ENCODE assay signal across 16 cellular contexts in genomic region chr18:48356909-48357631, GRCh38. TPM values are rescaled to one million over a fixed set of nuclear protein-coding genes. Genes with fewer than 3 reads are reported as not detected.
DNase-seq lines count a peak whose midpoint lies in the region; ATAC-seq and TF ChIP-seq lines count a peak whose summit lies in the region.
"Had no signal": no experiment of that assay in that cellular context is flagged by ENCODE, and none has a peak within 500 bp of the region (broad histone marks: within the 10 kb centered on the region; RNA-seq: fewer than 3 reads in every experiment).

No MANE protein-coding gene starts in this region.

- peak in 1 of 2 donors; percentile 18 for TF ChIP-seq POLR2A in thyroid gland (IDR thresholded peaks at IDR 0.05)

- WGBS in thyroid gland, 2 donors = 42% methylated on average over 11 of the region's 11 CpGs

- H3K9me2 ChIP-seq in MM.1S (replicated peaks; ENCODE audit: insufficient read depth, low read length) = no peaks in the 10 kb centered on the region

- H3K36me3 ChIP-seq in thyroid gland (no peaks in the 10 kb centered on the region), MM.1S (replicated peaks; ENCODE audit: insufficient read depth, low read length) (no peaks in the 10 kb centered on the region)
- H3K36me3 ChIP-seq: adrenal gland, esophagus muscularis mucosa had no signal

- H3K79me2 ChIP-seq in MM.1S (ENCODE audit: low read length) = no peaks in the 10 kb centered on the region

- CTCF ChIA-PET in activated CD8-positive, alpha-beta memory T cell treated with anti-CD3 and anti-CD28 coated beads, Interleukin-2, amount 10 ng/mL, durations not matched to agents 7 days and 5 days (lab: Charles Lee) = no interaction called here

- no peaks in the 10 kb centered on the region for H3K36me3 Mint-ChIP-seq in activated CD8-positive, alpha-beta memory T cell treated with anti-CD3 and anti-CD28 coated beads, Interleukin-2, amount 10 ng/mL, durations not matched to agents 7 days and 5 days
- H3K36me3 Mint-ChIP-seq in natural killer cell treated with Interleukin-12 subunit alpha and Interleukin-12 subunit beta and Interleukin-15 and Interleukin-18, amount 100 ng/mL, for 72 hours = no peaks in the 10 kb centered on the region

- H3K4me3 ChIP-seq in thyroid gland (replicated peaks in 1 of 3) (no peak overlapping the region), MM.1S (ENCODE audit: low read length) (no peak overlapping the region)
- H3K4me3 ChIP-seq: adrenal gland, esophagus muscularis mucosa had no signal

- no peaks in the 10 kb centered on the region for H3K4me1 Mint-ChIP-seq in activated CD8-positive, alpha-beta memory T cell treated with anti-CD3 and anti-CD28 coated beads, Interleukin-2, amount 10 ng/mL, durations not matched to agents 7 days and 5 days
- no peaks in the 10 kb centered on the region for H3K4me1 Mint-ChIP-seq in natural killer cell treated with Interleukin-12 subunit alpha and Interleukin-12 subunit beta and Interleukin-15 and Interleukin-18, amount 100 ng/mL, for 72 hours (ENCODE audit: low read depth in 2 of 2)

- ATAC-seq in activated CD8-positive, alpha-beta memory T cell treated with anti-CD3 and anti-CD28 coated beads, Interleukin-2, amount 10 ng/mL, durations not matched to agents 7 days and 5 days = no peak
- no peak for ATAC-seq in natural killer cell treated with Interleukin-12 subunit alpha and Interleukin-12 subunit beta and Interleukin-15 and Interleukin-18, amount 100 ng/mL, for 72 hours
- ATAC-seq: HCT116, PC-3 had no signal

- H3K27me3 Mint-ChIP-seq in activated CD8-positive, alpha-beta memory T cell treated with anti-CD3 and anti-CD28 coated beads, Interleukin-2, amount 10 ng/mL, durations not matched to agents 7 days and 5 days = peaks cover 12% of the 10 kb centered on the region
- H3K27me3 Mint-ChIP-seq in natural killer cell treated with Interleukin-12 subunit alpha and Interleukin-12 subunit beta and Interleukin-15 and Interleukin-18, amount 100 ng/mL, for 72 hours = peaks cover 17 to 19% of the 10 kb centered on the region in 2 donors

- H3K4me1 ChIP-seq in thyroid gland (peaks cover 22 to 40% of the 10 kb centered on the region in 2 donors), MM.1S (ENCODE audit: low read length) (no peaks in the 10 kb centered on the region)

- H3K4me3 Mint-ChIP-seq in activated CD8-positive, alpha-beta memory T cell treated with anti-CD3 and anti-CD28 coated beads, Interleukin-2, amount 10 ng/mL, durations not matched to agents 7 days and 5 days = no peak overlapping the region
- no peak overlapping the region for H3K4me3 Mint-ChIP-seq in natural killer cell treated with Interleukin-12 subunit alpha and Interleukin-12 subunit beta and Interleukin-15 and Interleukin-18, amount 100 ng/mL, for 72 hours
- H3K4me3 Mint-ChIP-seq: activated T-cell treated with anti-CD3 and anti-CD28 coated beads, Interleukin-2, amount 50 U/mL, for 24 hours had no signal

- H3K4me2 ChIP-seq in MM.1S (ENCODE audit: low read depth, low read length) = no peak overlapping the region

- H3K9me3 ChIP-seq in thyroid gland (no peaks in the 10 kb centered on the region), MM.1S (replicated peaks; ENCODE audit: insufficient read depth, low read length) (no peaks in the 10 kb centered on the region)
- H3K9me3 ChIP-seq: adrenal gland, esophagus muscularis mucosa had no signal

- H3F3A ChIP-seq in MM.1S (ENCODE audit: insufficient read depth, low read length) = no peaks in the 10 kb centered on the region

- H3K27ac ChIP-seq in VCaP (peak overlapping the region; percentile 76), thyroid gland (peak overlapping the region; percentile 67 to 79 (median 73)), MM.1S (ENCODE audit: low read length) (no peak overlapping the region)
- H3K27ac ChIP-seq: esophagus muscularis mucosa had no signal

- H2AFZ ChIP-seq in MM.1S (ENCODE audit: low read length) = no peak overlapping the region

- peak; percentile 32 for DNase-seq in activated CD8-positive, alpha-beta memory T cell treated with anti-CD3 and anti-CD28 coated beads for 24 hours
- DNase-seq in activated CD8-positive, alpha-beta memory T cell treated with anti-CD3 and anti-CD28 coated beads, Interleukin-2, amount 10 ng/mL, durations not matched to agents 7 days and 5 days = no peak
- DNase-seq in kidney tubule cell (ENCODE audit: low spot score) = peak; percentile 11
- DNase-seq in thyroid gland = peak; percentile 73 to 77
- DNase-seq in MM.1S = no peak
- no peak for DNase-seq in mucosa of gallbladder (ENCODE audit: low spot score)
- no peak for DNase-seq in natural killer cell treated with Interleukin-12 subunit alpha and Interleukin-12 subunit beta and Interleukin-15 and Interleukin-18, amount 100 ng/mL, for 72 hours (ENCODE audit: low spot score)
- DNase-seq: activated T-cell treated with anti-CD3 and anti-CD28 coated beads, Interleukin-2, amount 50 U/mL, for 24 hours; cortex of kidney; hypothalamus; PC-3 had no signal

- intact Hi-C loops in thyroid gland (cut with DNase I) = no loop called here

- H3K9ac ChIP-seq in MM.1S (ENCODE audit: low read length) = no peak overlapping the region

- no peaks in the 10 kb centered on the region for H4K20me1 ChIP-seq in MM.1S (ENCODE audit: insufficient read depth, low read length)

- TF ChIP-seq CTCF in VCaP (conservative IDR thresholded peaks at IDR 0.05) (no peak), thyroid gland (IDR thresholded peaks at IDR 0.05) (no peak), MM.1S (IDR thresholded peaks at IDR 0.05; ENCODE audit: low read length) (no peak)

- no peak overlapping the region for H3K27ac Mint-ChIP-seq in activated CD8-positive, alpha-beta memory T cell treated with anti-CD3 and anti-CD28 coated beads, Interleukin-2, amount 10 ng/mL, durations not matched to agents 7 days and 5 days
- H3K27ac Mint-ChIP-seq in natural killer cell treated with Interleukin-12 subunit alpha and Interleukin-12 subunit beta and Interleukin-15 and Interleukin-18, amount 100 ng/mL, for 72 hours = no peak overlapping the region
- H3K27ac Mint-ChIP-seq: activated T-cell treated with anti-CD3 and anti-CD28 coated beads, Interleukin-2, amount 50 U/mL, for 24 hours had no signal

- no peaks in the 10 kb centered on the region for H3K27me3 ChIP-seq in thyroid gland
- H3K27me3 ChIP-seq in MM.1S (replicated peaks; ENCODE audit: insufficient read depth, low read length) = no peaks in the 10 kb centered on the region
- H3K27me3 ChIP-seq: adrenal gland, esophagus muscularis mucosa had no signal

- no peaks in the 10 kb centered on the region for H3K9me3 Mint-ChIP-seq in activated CD8-positive, alpha-beta memory T cell treated with anti-CD3 and anti-CD28 coated beads, Interleukin-2, amount 10 ng/mL, durations not matched to agents 7 days and 5 days (ENCODE audit: low read depth)
- no peaks in the 10 kb centered on the region for H3K9me3 Mint-ChIP-seq in natural killer cell treated with Interleukin-12 subunit alpha and Interleukin-12 subunit beta and Interleukin-15 and Interleukin-18, amount 100 ng/mL, for 72 hours
- H3K9me3 Mint-ChIP-seq: activated T-cell treated with anti-CD3 and anti-CD28 coated beads, Interleukin-2, amount 50 U/mL, for 24 hours had no signal

RNA-seq across cellular contexts. Expression of gene ZBTB7C, which starts 52.1 kb away (rescaled TPM):
- total RNA-seq in activated CD8-positive, alpha-beta memory T cell treated with anti-CD3 and anti-CD28 coated beads, Interleukin-2, amount 10 ng/mL, durations not matched to agents 7 days and 5 days = under 1 TPM in 1 of 2 experiments, not detected in 1; 0.09 TPM
- total RNA-seq in thyroid gland (10 to 100 TPM; 41.7 to 66.7 (median 49.5) TPM), mucosa of gallbladder (24.1 TPM)
- not detected for total RNA-seq in natural killer cell treated with Interleukin-12 subunit alpha and Interleukin-12 subunit beta and Interleukin-15 and Interleukin-18, amount 100 ng/mL, for 72 hours
- total RNA-seq: M059J had no signal

Comparison
In these comparisons a context has a peak if more than half of its experiments do, and no peak if none do; other contexts are left out.
1. DNase-seq: peak in activated CD8-positive, alpha-beta memory T cell treated with anti-CD3 and anti-CD28 coated beads for 24 hours (single experiment), kidney tubule cell (single experiment) and thyroid gland (2 of 2); none in activated CD8-positive, alpha-beta memory T cell treated with anti-CD3 and anti-CD28 coated beads, Interleukin-2, amount 10 ng/mL, durations not matched to agents 7 days and 5 days (single experiment), MM.1S (single experiment), mucosa of gallbladder (single experiment) and natural killer cell treated with Interleukin-12 subunit alpha and Interleukin-12 subunit beta and Interleukin-15 and Interleukin-18, amount 100 ng/mL, for 72 hours (single experiment).
2. RNA of gene ZBTB7C, which starts 52.1 kb away (total RNA-seq): 41.7 to 66.7 TPM in thyroid gland and 24.1 TPM in mucosa of gallbladder (single experiment); 0.09 TPM in activated CD8-positive, alpha-beta memory T cell treated with anti-CD3 and anti-CD28 coated beads, Interleukin-2, amount 10 ng/mL, durations not matched to agents 7 days and 5 days and not detected in natural killer cell treated with Interleukin-12 subunit alpha and Interleukin-12 subunit beta and Interleukin-15 and Interleukin-18, amount 100 ng/mL, for 72 hours; every median in the first group is over 10 times any median in the second.